15 cellular contexts compared by ENCODE assay signal in genomic region chr1:58549231-58549958, GRCh38. TPM values are rescaled to one million over a fixed set of nuclear protein-coding genes. Genes with fewer than 3 reads are reported as not detected.
DNase-seq lines count a peak whose midpoint lies in the region; ATAC-seq, FAIRE-seq and TF ChIP-seq lines count a peak whose summit lies in the region.
"Had no signal": no experiment of that assay in that cellular context is flagged by ENCODE, and none has a peak within 500 bp of the region (broad histone marks: within the 10 kb centered on the region; RNA-seq: fewer than 3 reads in every experiment).

No MANE protein-coding gene starts in this region.

- H3K27ac ChIP-seq in K562 (ENCODE audit: extremely low read depth, low read depth, low read length), result peak overlapping the region; percentile 64
- H3K27ac ChIP-seq: BLaER1 had no signal

- H3K4me3 Mint-ChIP-seq in T-helper 17 cell (no peak overlapping the region), nephron (peak overlapping the region; percentile 40 to 63 (median 48))

- H3K9me3 ChIP-seq in T-helper 17 cell (ENCODE audit: control insufficient read depth, low read length, poor library complexity, severe bottlenecking) (no peaks in the 10 kb centered on the region), K562 (replicated peaks; ENCODE audit: control insufficient read depth, insufficient read depth, low read depth, low read length) (no peaks in the 10 kb centered on the region)
- H3K9me3 ChIP-seq: BLaER1 had no signal

- 5% methylated on average over 7 of the region's 8 CpGs for WGBS in K562 (ENCODE audit: insufficient coverage, low coverage, missing lambda C conversion rate)

- H3K9ac ChIP-seq in K562 (ENCODE audit: insufficient read depth in 1 of 2, low read depth in 2 of 2, low read length in 2 of 2), result peak overlapping the region; percentile 1 to 17; a peak in 2 of 4 replicates
- H3K9ac ChIP-seq: BLaER1 had no signal

- peaks cover 13 to 29% of the 10 kb centered on the region in 2 experiments; a peak in 4 of 5 replicates for H3K4me1 ChIP-seq in K562 (replicated peaks in 1 of 2; ENCODE audit: control insufficient read depth in 2 of 2, insufficient read depth in 2 of 2, low read length in 2 of 2)

- DNase-seq in T-helper 17 cell, result no peak
- peak in 3 of 4 experiments; percentile 13 to 64 (median 15) for DNase-seq in K562 (ENCODE audit: extremely low read depth in 1 of 4, low spot score in 3 of 4)
- no peak for DNase-seq in activated naive CD4-positive, alpha-beta T cell treated with Interleukin-2 at 50 U/mL for 16 hours
- DNase-seq in NCI-H1092 (lab: John Stamatoyannopoulos, UW), result no peak
- DNase-seq: H7, KG1, NCI-H187 treated with DMSO at 0.1 percent for 48 hours, NCI-H774, SHP77 treated with DMSO at 0.1 percent for 48 hours had no signal

- H3K4me3 ChIP-seq in K562, result no peak overlapping the region
- H3K4me3 ChIP-seq: BLaER1 had no signal

- H3K9me3 Mint-ChIP-seq in nephron, result no peaks in the 10 kb centered on the region

- CTCF ChIA-PET in K562 (lab: Yijun Ruan, JAX; ENCODE audit: low intra/inter-chr PET ratio), result interaction anchor here (1.4 kb wide), 1 partner anchor 33 kb away, joined by 3 read pairs; no protein-coding TSS in a partner anchor

- no TSS peak for BruUV-seq in K562 (replicated peaks; lab: Mats Ljungman, UMichigan)

- H2AFZ ChIP-seq in K562 (ENCODE audit: low read depth, low read length), result peak overlapping the region; percentile 79

- no peak for TF ChIP-seq POLR2A in K562 (conservative IDR thresholded peaks at IDR 0.05)

- no peaks in the 10 kb centered on the region for H3K36me3 Mint-ChIP-seq in T-helper 17 cell (ENCODE audit: low read depth)
- no peaks in the 10 kb centered on the region for H3K36me3 Mint-ChIP-seq in nephron (ENCODE audit: low read depth)

- intact Hi-C loops in K562 (cut with micrococcal nuclease), result loop anchor here (5.0 kb wide), 2 partner anchors 297 to 392 kb away; no protein-coding TSS in a partner anchor

- no peaks in the 10 kb centered on the region for H3K27me3 ChIP-seq in K562 (ENCODE audit: control insufficient read depth in 2 of 2, insufficient read depth in 2 of 2, low read length in 2 of 2)
- H3K27me3 ChIP-seq: BLaER1 had no signal

- H3K4me1 Mint-ChIP-seq in T-helper 17 cell (peaks cover 17% of the 10 kb centered on the region), nephron (peaks cover 43% of the 10 kb centered on the region)

- peak; percentile 60 for TF ChIP-seq EP300 in K562 (IDR thresholded peaks at IDR 0.05; ENCODE audit: low read length)

- peaks cover 13% of the 10 kb centered on the region for H3K79me2 ChIP-seq in K562 (ENCODE audit: control insufficient read depth, insufficient read depth, low read length)

- H3K4me2 ChIP-seq in K562 (ENCODE audit: insufficient read depth, low read length), result peak overlapping the region; percentile 59
- H3K4me2 ChIP-seq: BLaER1 had no signal

- H3K27me3 Mint-ChIP-seq in T-helper 17 cell (peaks cover 23% of the 10 kb centered on the region), nephron (ENCODE audit: low read depth) (no peaks in the 10 kb centered on the region)

- H4K20me1 ChIP-seq in K562 (replicated peaks; ENCODE audit: control insufficient read depth, insufficient read depth, low read length), result no peaks in the 10 kb centered on the region
- H4K20me1 ChIP-seq: BLaER1 had no signal

- POLR2A ChIA-PET in K562 (lab: Yijun Ruan, JAX), result interaction anchor here (0.6 to 1.2 kb wide), 3 partner anchors 15 to 109 kb away, joined by 3 to 4 read pairs (median 3); no protein-coding TSS in a partner anchor

- FAIRE-seq in K562 (lab: Jason Lieb, UNC), result peak; percentile 11
- FAIRE-seq: RCC 7860 had no signal

- in situ Hi-C loops in K562 (cut with MboI), result no loop called here

- TF ChIP-seq CTCF in K562 (IDR thresholded peaks at IDR 0.05 in 2 of 3, conservative IDR thresholded peaks at IDR 0.05 in 1 of 3; ENCODE audit: insufficient read depth in 2 of 3, low read depth in 1 of 3, low read length in 3 of 3) (no peak), nephron (IDR thresholded peaks at IDR 0.05; ENCODE audit: unreplicated experiment in 3 of 3) (peak in 1 of 3 experiments; percentile 8)

- H3K36me3 ChIP-seq in K562 (ENCODE audit: control insufficient read depth, insufficient read depth, low read length), result no peaks in the 10 kb centered on the region
- H3K36me3 ChIP-seq: BLaER1 had no signal

- no peak for ATAC-seq in T-helper 17 cell
- ATAC-seq in K562, result no peak
- no peak for ATAC-seq in HG02678 (IDR thresholded peaks at IDR 0.05; ENCODE audit: unreplicated experiment)
- ATAC-seq in HG02763 (IDR thresholded peaks at IDR 0.05; ENCODE audit: unreplicated experiment), result no peak

- TF ChIP-seq RAD21 in K562 (CRISPR knock-in tag; conservative IDR thresholded peaks at IDR 0.05 in 1 of 2, IDR thresholded peaks at IDR 0.05 in 1 of 2), result no peak

- no peaks in the 10 kb centered on the region for H3K9me1 ChIP-seq in K562 (ENCODE audit: control insufficient read depth, insufficient read depth, low read length)

- H3K27ac Mint-ChIP-seq in T-helper 17 cell (peak overlapping the region; percentile 39), nephron (peak overlapping the region; percentile 90 to 97 (median 93))

TF ChIP-seq in K562, 482 proteins besides CTCF, POLR2A, EP300 and RAD21 (continues in another document):
- peak; percentile 70 for TF ChIP-seq CEBPB (tag; IDR thresholded peaks at IDR 0.05)
- TF ChIP-seq ATF7 (IDR thresholded peaks at IDR 0.05), result peak; percentile 56
- TF ChIP-seq TCF3 (CRISPR knock-in tag; IDR thresholded peaks at IDR 0.05), result peak; percentile 56; the same call in 1 of the 2 replicates
- peak; percentile 35; the same call in 1 of the 2 replicates for TF ChIP-seq ATF3 (IDR thresholded peaks at IDR 0.05)
- TF ChIP-seq ATF3 (CRISPR knock-in tag; conservative IDR thresholded peaks at IDR 0.05), result no peak
- 0 out of 2 replicates have a peak, but pooled peaks have one; percentile 57 for TF ChIP-seq ZFP91 (CRISPR knock-in tag; IDR thresholded peaks at IDR 0.05)
- TF ChIP-seq ARID1B (IDR thresholded peaks at IDR 0.05), result peak; percentile 46
- no peak for TF ChIP-seq ZBED1 (IDR thresholded peaks at IDR 0.05)

RNA-seq across cellular contexts. Expression of gene OMA1, which starts 2.9 kb away (rescaled TPM):
- total RNA-seq in T-helper 17 cell (10 to 100 TPM; 27.1 to 29.8 TPM), K562 (2014; rRNA removed) (16.6 and 18.8 TPM in 2 replicates), K562 (2014; rRNA removed; fragmentation: Illumina TruSeq; extraction: Trizol) (38.3 and 42.2 TPM in 2 replicates), K562 (2015; rRNA removed; fragmentation: Illumina TruSeq; extraction: Trizol) (35.1 and 41.1 TPM in 2 replicates), K562 (2021) (17.6 and 19.3 TPM in 2 replicates)
- total RNA-seq in K562 (2011; cell fraction: chromatin; rRNA removed; ENCODE audit: low replicate concordance), result 8.7 and 27.5 TPM in 2 replicates
- total RNA-seq in K562 (2011; cell fraction: nucleolus; rRNA removed), result 5.8 and 8.2 TPM in 2 replicates
- total RNA-seq in K562 (2011; cell fraction: nucleoplasm; rRNA removed), result 12.0 and 27.3 TPM in 2 replicates
- polyA plus RNA-seq in K562 (2011; rRNA removed) (30.8 and 33.0 TPM in 2 replicates), K562 (2014; fragmentation: Illumina TruSeq; extraction: Trizol) (20.9 and 33.5 TPM in 2 replicates), K562 (2014; fragmentation: Nextera tagmentation; extraction: Ambion mirVana) (10 to 100 TPM; 43.1 to 51.5 TPM), K562 (2014; rRNA removed) (23.6 and 26.1 TPM in 2 replicates)
- 6.7 and 14.7 TPM in 2 replicates for polyA plus RNA-seq in K562 (2011; cell fraction: cytosol; rRNA removed)
- polyA plus RNA-seq in K562 (2011; cell fraction: nucleus; rRNA removed), result 13.3 and 24.9 TPM in 2 replicates
- 20.9 and 22.4 TPM in 2 replicates for polyA plus RNA-seq in K562 (2012)
- 30.2 and 35.1 TPM in 2 replicates for polyA minus RNA-seq in K562 (2011; rRNA and poly(A)+ RNA removed)
- 12.4 and 13.9 TPM in 2 replicates for polyA minus RNA-seq in K562 (2011; cell fraction: cytosol; rRNA and poly(A)+ RNA removed)
- 7.3 and 13.7 TPM in 2 replicates for polyA minus RNA-seq in K562 (2011; cell fraction: nucleus; rRNA and poly(A)+ RNA removed)

RNA-seq across cellular contexts. Expression of gene TACSTD2, which starts 27.7 kb away (rescaled TPM):
- total RNA-seq in T-helper 17 cell (under 1 TPM in 1 of 2 donors, not detected in 1; 0.23 TPM), K562 (2014; rRNA removed) (not detected in 2 replicates), K562 (2014; rRNA removed; fragmentation: Illumina TruSeq; extraction: Trizol) (not detected in 2 replicates), K562 (2015; rRNA removed; fragmentation: Illumina TruSeq; extraction: Trizol) (not detected in 2 replicates), K562 (2021) (0.16 and 0.31 TPM in 2 replicates)
- not detected in 2 replicates for total RNA-seq in K562 (2011; cell fraction: chromatin; rRNA removed; ENCODE audit: low replicate concordance)
- total RNA-seq in K562 (2011; cell fraction: nucleolus; rRNA removed), result not detected in 2 replicates
- not detected in 2 replicates for total RNA-seq in K562 (2011; cell fraction: nucleoplasm; rRNA removed)
- polyA plus RNA-seq in K562 (2011; rRNA removed) (0.04 and 0.07 TPM in 2 replicates), K562 (2014; fragmentation: Illumina TruSeq; extraction: Trizol) (not detected in 2 replicates), K562 (2014; fragmentation: Nextera tagmentation; extraction: Ambion mirVana) (not detected), K562 (2014; rRNA removed) (not detected in 2 replicates)
- 0.04 TPM in 2 replicates for polyA plus RNA-seq in K562 (2011; cell fraction: cytosol; rRNA removed)
- 0.09 and 0.22 TPM in 2 replicates for polyA plus RNA-seq in K562 (2011; cell fraction: nucleus; rRNA removed)
- not detected in 2 replicates for polyA plus RNA-seq in K562 (2012)
- not detected in 2 replicates for polyA minus RNA-seq in K562 (2011; rRNA and poly(A)+ RNA removed)
- polyA minus RNA-seq in K562 (2011; cell fraction: cytosol; rRNA and poly(A)+ RNA removed), result not detected in 2 replicates
- not detected in 2 replicates for polyA minus RNA-seq in K562 (2011; cell fraction: nucleus; rRNA and poly(A)+ RNA removed)
- total RNA-seq: NCI-H460 had no signal

Comparison
In these comparisons a context has a peak if more than half of its experiments do, and no peak if none do; other contexts are left out.
1. DNase-seq: peak in K562 (3 of 4); none in T-helper 17 cell (0 of 3), activated naive CD4-positive, alpha-beta T cell treated with Interleukin-2 at 50 U/mL for 16 hours (single experiment) and NCI-H1092 (single experiment).